In genomic region chr18:3379685-3380084, GRCh38 we compare ENCODE assay signal across 13 cellular contexts.
DNase-seq lines count a peak whose midpoint lies in the region; ATAC-seq, FAIRE-seq and TF ChIP-seq lines count a peak whose summit lies in the region.
"Had no signal": no experiment of that assay in that cellular context is flagged by ENCODE, and none has a peak within 500 bp of the region (broad histone marks: within the 10 kb centered on the region; RNA-seq: fewer than 3 reads in every experiment).

No MANE protein-coding gene starts in this region.

- H3K79me2 ChIP-seq in ACC112 (ENCODE audit: control insufficient read depth, insufficient read depth, low read length, unreplicated experiment) (no peaks in the 10 kb centered on the region), HCT116 (ENCODE audit: insufficient read depth, low read length) (no peaks in the 10 kb centered on the region)

- no peaks in the 10 kb centered on the region for H3K27me3 ChIP-seq in ACC112 (ENCODE audit: insufficient read depth, low read length)
- H3K27me3 ChIP-seq in HCT116 (ENCODE audit: insufficient read depth, low read length), result no peaks in the 10 kb centered on the region
- H3K27me3 ChIP-seq: BLaER1 had no signal

- peaks cover 12% of the 10 kb centered on the region for H3K4me1 ChIP-seq in ACC112 (ENCODE audit: control insufficient read depth, insufficient read depth, low read length, unreplicated experiment)
- peaks cover 10 to 13% of the 10 kb centered on the region in 2 experiments; a peak in 3 of 4 replicates for H3K4me1 ChIP-seq in HCT116 (ENCODE audit: control insufficient read depth in 1 of 2, insufficient read depth in 2 of 2, low read length in 2 of 2)

- POLR2A ChIA-PET in HCT116 (lab: Charles Lee), result no interaction called here

- peak overlapping the region; percentile 59; the same call in 1 of the 2 replicates for H3K4me2 ChIP-seq in HCT116 (ENCODE audit: low read length)
- H3K4me2 ChIP-seq: BLaER1 had no signal

- peak overlapping the region; percentile 11 for H3K4me3 ChIP-seq in ACC112 (ENCODE audit: low read depth, low read length)
- H3K4me3 ChIP-seq in HCT116 (replicated peaks in 1 of 2; ENCODE audit: low read depth in 1 of 2, low read length in 2 of 2), result no peak overlapping the region
- H3K4me3 ChIP-seq: BLaER1 had no signal

- DNase-seq in HCT116 (ENCODE audit: low read depth, low spot score) (no peak), urothelium cell line (ENCODE audit: low spot score) (no peak), left ventricle myocardium superior (no peak), DMS79 (lab: John Stamatoyannopoulos, UW) (no peak)
- DNase-seq: Caco-2; CD8-positive, alpha-beta memory T cell; DMS53; H7 had no signal

- no peak for TF ChIP-seq POLR2A in HCT116 (IDR thresholded peaks at IDR 0.05; ENCODE audit: borderline replicate concordance, extremely low read depth, insufficient read depth, insufficient read length)

- no TSS peak for BruUV-seq in HCT116 (replicated peaks; lab: Mats Ljungman, UMichigan)

- H3K9ac ChIP-seq in HCT116 (ENCODE audit: low read length), result no peak overlapping the region
- H3K9ac ChIP-seq: BLaER1 had no signal

- RAD21 ChIA-PET in HCT116 (lab: Charles Lee; ENCODE audit: low non-redundant PET in 1 of 2, low total read pairs in 2 of 2, uncharacterized antibody in 2 of 2, unreplicated experiment in 2 of 2), result no interaction called here

- peak overlapping the region; percentile 87 for H3K27ac ChIP-seq in ACC112 (ENCODE audit: low read depth, low read length)
- no peak overlapping the region for H3K27ac ChIP-seq in HCT116 (ENCODE audit: low read depth, low read length)
- H3K27ac ChIP-seq: BLaER1 had no signal

- H4K20me1 ChIP-seq in HCT116 (ENCODE audit: insufficient read depth), result no peaks in the 10 kb centered on the region
- H4K20me1 ChIP-seq: BLaER1 had no signal

- TF ChIP-seq RAD21 in HCT116 (IDR thresholded peaks at IDR 0.05; ENCODE audit: low read depth), result no peak

- H3K9me2 ChIP-seq in HCT116 (ENCODE audit: insufficient read depth), result no peaks in the 10 kb centered on the region

- H2AFZ ChIP-seq in ACC112 (ENCODE audit: low read length, unreplicated experiment) (peak overlapping the region; percentile 69), HCT116 (ENCODE audit: low read depth, low read length, poor library complexity, severe bottlenecking) (peak overlapping the region; percentile 94)

- peak; percentile 15 for FAIRE-seq in endometrium (lab: Jason Lieb, UNC)
- FAIRE-seq in urothelium cell line (lab: Jason Lieb, UNC), result peak; percentile 85
- FAIRE-seq: A204.1 had no signal

- ATAC-seq in HCT116 (no peak), left ventricle myocardium superior (no peak), GM18873 (IDR thresholded peaks at IDR 0.05; ENCODE audit: low FRiP score, unreplicated experiment) (no peak)

- TF ChIP-seq CTCF in HCT116 (IDR thresholded peaks at IDR 0.05 in 2 of 3, conservative IDR thresholded peaks at IDR 0.05 in 1 of 3; ENCODE audit: borderline replicate concordance in 1 of 3, insufficient read depth in 1 of 3, low read depth in 2 of 3, low read length in 2 of 3), result no peak

- CTCF ChIA-PET in HCT116 (lab: Charles Lee), result interaction anchor here (1.7 kb wide), 1 partner anchor 83 kb away, joined by 5 read pairs; no protein-coding TSS in a partner anchor

- intact Hi-C loops in HCT116 (cut with micrococcal nuclease) (loop anchor here (10.0 kb wide), 1 partner anchor 65 kb away; no protein-coding TSS in a partner anchor), left ventricle myocardium superior (cut with micrococcal nuclease) (no loop called here)

- no peaks in the 10 kb centered on the region for H3K36me3 ChIP-seq in ACC112 (ENCODE audit: insufficient read depth, low read length)
- no peaks in the 10 kb centered on the region for H3K36me3 ChIP-seq in HCT116 (ENCODE audit: control insufficient read depth in 1 of 2, insufficient read depth in 2 of 2, low read length in 2 of 2)
- H3K36me3 ChIP-seq: BLaER1 had no signal

- H3K9me3 ChIP-seq in HCT116 (ENCODE audit: control insufficient read depth in 1 of 2, insufficient read depth in 1 of 2, low read depth in 1 of 2, low read length in 2 of 2), result no peaks in the 10 kb centered on the region
- H3K9me3 ChIP-seq: Caco-2 had no signal

TF ChIP-seq in HCT116, 20 proteins besides CTCF, POLR2A, EP300 and RAD21:
- TF ChIP-seq TCF7L2 (IDR thresholded peaks at IDR 0.05; ENCODE audit: borderline replicate concordance, extremely low read depth, insufficient read depth, insufficient read length) (no peak), SIN3A (IDR thresholded peaks at IDR 0.05; ENCODE audit: low read depth) (no peak), CBX3 (IDR thresholded peaks at IDR 0.05; ENCODE audit: low read depth) (no peak), ZFX (IDR thresholded peaks at IDR 0.05) (no peak), ZNF274 (IDR thresholded peaks at IDR 0.05; ENCODE audit: low read depth, low read length) (no peak), EGR1 (IDR thresholded peaks at IDR 0.05; ENCODE audit: low read depth) (no peak), YY1 (IDR thresholded peaks at IDR 0.05; ENCODE audit: extremely low read depth, insufficient replicate concordance, low read depth, low read length) (no peak), REST (IDR thresholded peaks at IDR 0.05; ENCODE audit: low read depth) (no peak)
